12 cellular contexts compared by ENCODE assay signal in the genomic region with DNA sequence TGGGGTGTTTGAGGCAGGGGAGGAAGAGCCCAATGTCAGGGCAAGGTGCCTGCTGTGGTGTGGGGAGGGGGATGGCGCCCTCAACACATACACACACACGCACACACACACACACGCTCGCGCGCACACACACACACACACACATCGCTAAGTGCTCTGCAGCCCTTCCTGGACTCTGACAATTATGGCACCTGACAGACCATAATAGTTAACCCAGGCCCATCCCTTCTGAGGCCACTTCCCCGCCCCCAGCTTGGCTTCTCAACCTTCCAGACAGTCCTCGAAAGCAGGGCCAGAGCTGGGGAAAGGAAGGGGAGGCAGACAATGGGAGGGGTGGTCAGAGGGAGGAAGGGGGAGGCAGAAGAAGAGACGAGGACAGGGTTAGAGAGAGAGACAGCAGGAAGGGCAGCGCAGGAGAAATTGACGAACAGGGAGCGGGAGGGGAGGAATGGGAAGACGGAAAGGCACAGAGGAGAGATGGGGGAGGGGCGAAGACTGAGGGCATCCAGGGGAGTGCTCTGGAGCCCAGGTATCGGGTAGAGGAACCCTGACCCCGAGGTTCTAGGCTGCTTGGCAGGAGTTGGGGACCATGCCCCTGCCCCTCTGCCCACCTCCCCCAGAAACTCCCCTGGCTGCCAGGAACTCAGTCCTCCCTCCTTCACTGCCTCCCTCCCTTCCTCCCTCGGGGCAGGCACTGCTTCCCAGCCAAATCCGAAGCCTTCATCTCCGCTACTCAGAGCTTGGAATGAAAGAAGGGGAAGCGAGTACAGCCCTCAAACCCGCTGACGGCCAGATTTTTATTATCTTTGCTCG. TPM values are rescaled to one million over a fixed set of nuclear protein-coding genes. Genes with fewer than 3 reads are reported as not detected.
DNase-seq lines count a peak whose midpoint lies in the region; ATAC-seq, FAIRE-seq and TF ChIP-seq lines count a peak whose summit lies in the region.
"Had no signal": no experiment of that assay in that cellular context is flagged by ENCODE, and none has a peak within 500 bp of the region (broad histone marks: within the 10 kb centered on the region; RNA-seq: fewer than 3 reads in every experiment).

No MANE protein-coding gene starts in this region.

- H3K27ac ChIP-seq in testis, result no peak overlapping the region
- H3K27ac ChIP-seq: heart right ventricle, KMS-11, ovary had no signal

- POLR2A ChIA-PET in activated CD8-positive, alpha-beta T cell treated with anti-CD3 and anti-CD28 coated beads for 36 hours (lab: Charles Lee), result no interaction called here
- POLR2A ChIA-PET in activated CD8-positive, alpha-beta T cell treated with anti-CD3 and anti-CD28 coated beads, Interleukin-2, amount 10 ng/mL, durations not matched to agents 7 days and 5 days (lab: Charles Lee), result no interaction called here

- ATAC-seq in activated CD8-positive, alpha-beta T cell treated with anti-CD3 and anti-CD28 coated beads for 36 hours, result no peak
- ATAC-seq in activated CD8-positive, alpha-beta T cell treated with anti-CD3 and anti-CD28 coated beads, Interleukin-2, amount 10 ng/mL, durations not matched to agents 7 days and 5 days, result no peak
- ATAC-seq in HG03039 (IDR thresholded peaks at IDR 0.05; ENCODE audit: unreplicated experiment), result no peak
- ATAC-seq: heart right ventricle had no signal

- peaks cover 25% of the 10 kb centered on the region for H3K4me1 ChIP-seq in testis

- WGBS in testis, 2 donors, result 8 to 22% methylated on average over 18 to 24 of the region's 24 CpGs

- DNase-seq in activated CD8-positive, alpha-beta T cell treated with anti-CD3 and anti-CD28 coated beads for 36 hours, result peak; percentile 21
- no peak for DNase-seq in activated CD8-positive, alpha-beta T cell treated with anti-CD3 and anti-CD28 coated beads, Interleukin-2, amount 10 ng/mL, durations not matched to agents 7 days and 5 days
- DNase-seq in NCI-H510A (lab: John Stamatoyannopoulos, UW) (peak; percentile 86), testis (peak; percentile 36), H54 (ENCODE audit: insufficient read length, low spot score) (no peak), occipital lobe (lab: John Stamatoyannopoulos, UW) (no peak)
- DNase-seq: activated T-cell treated with anti-CD3 and anti-CD28 coated beads for 4 hours, heart right ventricle had no signal

- H3K4me1 Mint-ChIP-seq in activated CD8-positive, alpha-beta T cell treated with anti-CD3 and anti-CD28 coated beads for 36 hours (ENCODE audit: low read depth), result peaks cover 19% of the 10 kb centered on the region
- H3K4me1 Mint-ChIP-seq in activated CD8-positive, alpha-beta T cell treated with anti-CD3 and anti-CD28 coated beads, Interleukin-2, amount 10 ng/mL, durations not matched to agents 7 days and 5 days (ENCODE audit: low read depth), result peaks cover 23% of the 10 kb centered on the region

- H3K27ac Mint-ChIP-seq in activated CD8-positive, alpha-beta T cell treated with anti-CD3 and anti-CD28 coated beads for 36 hours, result no peak overlapping the region
- no peak overlapping the region for H3K27ac Mint-ChIP-seq in activated CD8-positive, alpha-beta T cell treated with anti-CD3 and anti-CD28 coated beads, Interleukin-2, amount 10 ng/mL, durations not matched to agents 7 days and 5 days

- intact Hi-C loops in activated CD8-positive, alpha-beta T cell treated with anti-CD3 and anti-CD28 coated beads for 36 hours (cut with micrococcal nuclease), result no loop called here
- intact Hi-C loops in testis (cut with DNase I; ENCODE audit: low total_unique reads), result no loop called here

- H3K4me3 ChIP-seq in iPS-11a (ENCODE audit: low read depth, low read length), result peak overlapping the region; percentile 14
- H3K4me3 ChIP-seq in testis, result no peak overlapping the region
- H3K4me3 ChIP-seq: heart right ventricle, ovary had no signal

- no peaks in the 10 kb centered on the region for H3K36me3 ChIP-seq in testis (ENCODE audit: low read depth, missing control alignments)
- H3K36me3 ChIP-seq: heart right ventricle, ovary had no signal

- H3K27me3 Mint-ChIP-seq in activated CD8-positive, alpha-beta T cell treated with anti-CD3 and anti-CD28 coated beads for 36 hours, result peaks cover 62% of the 10 kb centered on the region
- peaks cover 70% of the 10 kb centered on the region for H3K27me3 Mint-ChIP-seq in activated CD8-positive, alpha-beta T cell treated with anti-CD3 and anti-CD28 coated beads, Interleukin-2, amount 10 ng/mL, durations not matched to agents 7 days and 5 days (ENCODE audit: low read depth)

- no peak overlapping the region for H3K4me3 Mint-ChIP-seq in activated CD8-positive, alpha-beta T cell treated with anti-CD3 and anti-CD28 coated beads for 36 hours
- H3K4me3 Mint-ChIP-seq in activated CD8-positive, alpha-beta T cell treated with anti-CD3 and anti-CD28 coated beads, Interleukin-2, amount 10 ng/mL, durations not matched to agents 7 days and 5 days, result no peak overlapping the region

- no peaks in the 10 kb centered on the region for H3K27me3 ChIP-seq in testis
- H3K27me3 ChIP-seq: ovary had no signal

- no peak for TF ChIP-seq POLR2A in testis (IDR thresholded peaks at IDR 0.05)
- no peak for TF ChIP-seq POLR2A in H54 (IDR thresholded peaks at IDR 0.05; ENCODE audit: low read depth, low read length)

- no peak for FAIRE-seq in H54 (lab: Jason Lieb, UNC)

- no peaks in the 10 kb centered on the region for H3K36me3 Mint-ChIP-seq in activated CD8-positive, alpha-beta T cell treated with anti-CD3 and anti-CD28 coated beads for 36 hours (ENCODE audit: low read depth)
- no peaks in the 10 kb centered on the region for H3K36me3 Mint-ChIP-seq in activated CD8-positive, alpha-beta T cell treated with anti-CD3 and anti-CD28 coated beads, Interleukin-2, amount 10 ng/mL, durations not matched to agents 7 days and 5 days (ENCODE audit: low read depth)

- CTCF ChIA-PET in activated CD8-positive, alpha-beta T cell treated with anti-CD3 and anti-CD28 coated beads for 36 hours (lab: Charles Lee), result interaction anchor here (1.0 to 6.7 kb wide), 6 partner anchors 18 to 67 kb away, joined by 3 to 47 read pairs (median 4); no protein-coding TSS in a partner anchor
- CTCF ChIA-PET in activated CD8-positive, alpha-beta T cell treated with anti-CD3 and anti-CD28 coated beads, Interleukin-2, amount 10 ng/mL, durations not matched to agents 7 days and 5 days (lab: Charles Lee), result interaction anchor here (2.1 to 4.3 kb wide), 4 partner anchors 18 to 66 kb away, joined by 8 to 37 read pairs (median 11); no protein-coding TSS in a partner anchor

- H3K9me3 ChIP-seq in testis, result no peaks in the 10 kb centered on the region
- H3K9me3 ChIP-seq: heart right ventricle, ovary had no signal

- no peaks in the 10 kb centered on the region for H3K9me3 Mint-ChIP-seq in activated CD8-positive, alpha-beta T cell treated with anti-CD3 and anti-CD28 coated beads for 36 hours
- no peaks in the 10 kb centered on the region for H3K9me3 Mint-ChIP-seq in activated CD8-positive, alpha-beta T cell treated with anti-CD3 and anti-CD28 coated beads, Interleukin-2, amount 10 ng/mL, durations not matched to agents 7 days and 5 days (ENCODE audit: insufficient read depth)

- no peak for TF ChIP-seq CTCF in activated CD8-positive, alpha-beta T cell treated with anti-CD3 and anti-CD28 coated beads for 36 hours (IDR thresholded peaks at IDR 0.05)
- TF ChIP-seq CTCF in testis (IDR thresholded peaks at IDR 0.05), result no peak

RNA-seq across cellular contexts. Expression of a gene that starts 4.0 kb away (rescaled TPM):
- 1 to 10 TPM in 1 of 2 experiments, under 1 TPM in 1; 0.74 to 1.1 TPM for total RNA-seq in activated CD8-positive, alpha-beta T cell treated with anti-CD3 and anti-CD28 coated beads for 36 hours
- total RNA-seq in activated CD8-positive, alpha-beta T cell treated with anti-CD3 and anti-CD28 coated beads, Interleukin-2, amount 10 ng/mL, durations not matched to agents 7 days and 5 days, result under 1 TPM in 1 of 2 experiments, not detected in 1; 0.34 TPM
- total RNA-seq in testis, result 1 to 10 TPM; 6.2 to 8.9 TPM
- polyA plus RNA-seq in testis (ENCODE audit: insufficient read depth, low read depth, low replicate concordance), result 3.2 TPM
- total RNA-seq in occipital lobe, result 24.5 TPM

Comparison
In these comparisons a context has a peak if more than half of its experiments do, and no peak if none do; other contexts are left out.
1. DNase-seq: peak in activated CD8-positive, alpha-beta T cell treated with anti-CD3 and anti-CD28 coated beads for 36 hours (single experiment), NCI-H510A (single experiment) and testis (single experiment); none in activated CD8-positive, alpha-beta T cell treated with anti-CD3 and anti-CD28 coated beads, Interleukin-2, amount 10 ng/mL, durations not matched to agents 7 days and 5 days (single experiment), H54 (single experiment) and occipital lobe (single experiment).